In the genomic region with DNA sequence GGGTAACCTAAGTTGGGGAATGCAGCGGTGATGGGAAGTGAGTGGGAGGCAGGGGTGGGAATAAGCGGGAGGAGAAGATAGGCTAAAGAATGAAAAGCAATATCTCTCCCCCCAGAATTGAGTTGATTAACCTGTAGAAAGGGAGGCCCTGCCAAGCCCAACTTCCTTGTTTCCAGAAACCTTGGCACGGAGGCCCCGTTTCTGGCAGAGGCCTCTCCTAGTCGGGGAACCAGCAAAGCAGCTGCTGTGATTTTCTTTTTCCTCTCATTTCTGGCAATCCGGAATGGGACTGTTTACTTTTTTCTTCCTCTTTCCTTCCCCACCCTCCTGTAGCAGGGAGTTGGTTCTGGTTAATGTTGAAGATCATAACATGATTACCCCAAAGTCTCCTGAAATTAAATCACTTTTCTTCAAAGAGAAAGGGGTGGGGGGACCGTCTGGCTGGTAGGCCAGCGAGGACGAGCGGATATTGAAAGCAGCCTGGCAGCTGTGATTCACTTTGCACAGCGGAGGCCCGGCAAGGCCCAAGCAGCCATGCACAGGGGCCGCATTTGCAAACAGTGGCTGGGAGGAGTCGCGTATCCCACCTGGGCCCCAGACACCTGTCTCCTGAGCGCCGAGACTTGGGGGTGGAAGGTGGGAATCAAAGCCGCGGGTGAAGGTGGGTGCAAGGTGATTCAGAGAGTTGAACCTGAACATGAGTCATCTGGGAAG, we compare ENCODE assay signal across 14 cellular contexts. TPM values are rescaled to one million over a fixed set of nuclear protein-coding genes. Genes with fewer than 3 reads are reported as not detected.
DNase-seq lines count a peak whose midpoint lies in the region; TF ChIP-seq lines count a peak whose summit lies in the region.
"Had no signal": no experiment of that assay in that cellular context is flagged by ENCODE, and none has a peak within 500 bp of the region (broad histone marks: within the 10 kb centered on the region; RNA-seq: fewer than 3 reads in every experiment).

No MANE protein-coding gene starts in this region.

- H3K14ac ChIP-seq in mesenchymal stem cell (ENCODE audit: low read length in 2 of 2): no peak overlapping the region

- H2AFZ ChIP-seq in mesenchymal stem cell (ENCODE audit: low read depth, low read length) (no peak overlapping the region), OCI-LY7 (ENCODE audit: low read length) (no peak overlapping the region)
- H2AFZ ChIP-seq: hepatocyte had no signal

- CTCF ChIA-PET in OCI-LY7 (lab: Charles Lee; ENCODE audit: unreplicated experiment): no interaction called here

- H3K4ac ChIP-seq in mesenchymal stem cell (ENCODE audit: low read depth in 1 of 2, low read length in 2 of 2): no peak overlapping the region

- peak overlapping the region; percentile 75 for H3K9ac ChIP-seq in mesenchymal stem cell (ENCODE audit: low read length)
- H3K9ac ChIP-seq in subcutaneous abdominal adipose tissue (ENCODE audit: low read length in 5 of 5): peak overlapping the region in 1 of 5 donors; percentile 28

- intact Hi-C loops in esophagus squamous epithelium (cut with DNase I) (no loop called here), OCI-LY7 (cut with micrococcal nuclease; ENCODE audit: unreplicated experiment) (no loop called here)

- no peaks in the 10 kb centered on the region for H4K20me1 ChIP-seq in OCI-LY7 (ENCODE audit: insufficient read depth, low read length)

- POLR2A ChIA-PET in OCI-LY7 (lab: Charles Lee): no interaction called here

- TF ChIP-seq POLR2A in esophagus squamous epithelium (IDR thresholded peaks at IDR 0.05): no peak

- no peaks in the 10 kb centered on the region for H3K79me2 ChIP-seq in OCI-LY7 (ENCODE audit: insufficient read depth, low read depth, low read length)
- H3K79me2 ChIP-seq: hepatocyte had no signal

- H3K9me3 ChIP-seq in esophagus squamous epithelium (no peaks in the 10 kb centered on the region), mesenchymal stem cell (ENCODE audit: control insufficient read depth, low read length) (no peaks in the 10 kb centered on the region), subcutaneous abdominal adipose tissue (ENCODE audit: control insufficient read depth in 5 of 5, low read length in 5 of 5) (no peaks in the 10 kb centered on the region), OCI-LY7 (ENCODE audit: low read length) (no peaks in the 10 kb centered on the region)
- H3K9me3 ChIP-seq: spleen had no signal

- H3K4me2 ChIP-seq in mesenchymal stem cell (ENCODE audit: low read length, poor library complexity, severe bottlenecking) (no peak overlapping the region), OCI-LY7 (ENCODE audit: low read length) (no peak overlapping the region)
- H3K4me2 ChIP-seq: hepatocyte had no signal

- WGBS in esophagus squamous epithelium, 2 donors: 28 to 37% methylated on average over 16 to 19 of the region's 19 CpGs
- 88% methylated on average over 17 of the region's 19 CpGs for WGBS in mesenchymal stem cell

- no peaks in the 10 kb centered on the region for H3K36me3 ChIP-seq in esophagus squamous epithelium
- no peaks in the 10 kb centered on the region for H3K36me3 ChIP-seq in mesenchymal stem cell (ENCODE audit: control insufficient read depth in 1 of 2, insufficient read depth in 2 of 2, low read depth in 1 of 2, low read length in 2 of 2)
- H3K36me3 ChIP-seq in subcutaneous abdominal adipose tissue (ENCODE audit: control insufficient read depth in 5 of 5, insufficient read depth in 5 of 5, low read length in 5 of 5): no peaks in the 10 kb centered on the region
- H3K36me3 ChIP-seq in OCI-LY7 (ENCODE audit: insufficient read depth, low read length): no peaks in the 10 kb centered on the region
- H3K36me3 ChIP-seq: spleen had no signal

- no peak overlapping the region for H2BK5ac ChIP-seq in mesenchymal stem cell (ENCODE audit: low read depth, low read length, poor library complexity, severe bottlenecking)

- H4K8ac ChIP-seq in mesenchymal stem cell (ENCODE audit: low read length): no peak overlapping the region

- H3K9me2 ChIP-seq in OCI-LY7 (ENCODE audit: insufficient read depth, low read length): no peaks in the 10 kb centered on the region

- H3K27me3 ChIP-seq in esophagus squamous epithelium: no peaks in the 10 kb centered on the region
- peaks cover 9 to 26% of the 10 kb centered on the region in 2 experiments for H3K27me3 ChIP-seq in mesenchymal stem cell (ENCODE audit: control insufficient read depth in 1 of 2, insufficient read depth in 1 of 2, low read length in 2 of 2)
- H3K27me3 ChIP-seq in subcutaneous abdominal adipose tissue (ENCODE audit: control insufficient read depth in 5 of 5, insufficient read depth in 4 of 5, low read length in 5 of 5): peaks cover 0 to 4% (median 0%) of the 10 kb centered on the region in 5 donors
- H3K27me3 ChIP-seq: hepatocyte had no signal

- no peak overlapping the region for H2BK12ac ChIP-seq in mesenchymal stem cell (ENCODE audit: low read length in 2 of 2)

- H3K4me3 ChIP-seq in LNCaP clone FGC (ENCODE audit: low read depth, low read length): no peak overlapping the region
- peak overlapping the region in 3 of 4 donors; percentile 4 to 42 (median 18) for H3K4me3 ChIP-seq in esophagus squamous epithelium
- no peak overlapping the region for H3K4me3 ChIP-seq in mesenchymal stem cell (ENCODE audit: insufficient read depth in 1 of 2, low read depth in 1 of 2, low read length in 2 of 2)
- peak overlapping the region in 3 of 5 donors; percentile 19 to 34 (median 22) for H3K4me3 ChIP-seq in subcutaneous abdominal adipose tissue (ENCODE audit: low read depth in 1 of 5, low read length in 5 of 5)
- no peak overlapping the region for H3K4me3 ChIP-seq in OCI-LY7 (ENCODE audit: low read depth, low read length, poor library complexity, severe bottlenecking)
- H3K4me3 ChIP-seq: hepatocyte, spleen had no signal

- no TSS peak for BruUV-seq in OCI-LY7 (replicated peaks; lab: Mats Ljungman, UMichigan)

- H3K27ac ChIP-seq in esophagus squamous epithelium: peak overlapping the region; percentile 81 to 92 (median 90)
- H3K27ac ChIP-seq in mesenchymal stem cell (ENCODE audit: low read length, poor library complexity, severe bottlenecking): no peak overlapping the region
- H3K27ac ChIP-seq in subcutaneous abdominal adipose tissue (ENCODE audit: low read depth, low read length): peak overlapping the region; percentile 46
- no peak overlapping the region for H3K27ac ChIP-seq in OCI-LY7 (ENCODE audit: low read depth, low read length, poor library complexity, severe bottlenecking)
- H3K27ac ChIP-seq: hepatocyte, spleen had no signal

- H3K79me1 ChIP-seq in mesenchymal stem cell (replicated peaks; ENCODE audit: low read length, poor library complexity, severe bottlenecking): no peaks in the 10 kb centered on the region

- H2BK15ac ChIP-seq in mesenchymal stem cell (ENCODE audit: low read depth, poor library complexity, severe bottlenecking): no peak overlapping the region

- DNase-seq in LNCaP clone FGC (ENCODE audit: low read depth) (peak; percentile 10), esophagus squamous epithelium (lab: John Stamatoyannopoulos, UW) (no peak), mesenchymal stem cell (no peak), NCI-H2081 treated with DMSO at 0.1 percent for 48 hours (lab: John Stamatoyannopoulos, UW) (no peak), COLO668 (lab: John Stamatoyannopoulos, UW; ENCODE audit: unreplicated experiment) (no peak), OCI-LY7 (ENCODE audit: low spot score) (no peak), epidermal melanocyte (ENCODE audit: insufficient read length, low spot score) (no peak)
- DNase-seq: activated T-cell treated with anti-CD3 and anti-CD28 coated beads for 4 hours, EL, Karpas-422, NCI-H2029, spleen had no signal

- H3K23ac ChIP-seq in mesenchymal stem cell (ENCODE audit: low read length in 2 of 2): no peak overlapping the region

- H3K18ac ChIP-seq in mesenchymal stem cell (ENCODE audit: low read depth in 1 of 2, low read length in 2 of 2): no peak overlapping the region

- no peak overlapping the region for H4K91ac ChIP-seq in mesenchymal stem cell (ENCODE audit: low read length)

- no peak for TF ChIP-seq CTCF in LNCaP clone FGC (IDR thresholded peaks at IDR 0.05; ENCODE audit: control insufficient read depth, extremely low read depth, insufficient read depth)
- no peak for TF ChIP-seq CTCF in esophagus squamous epithelium (IDR thresholded peaks at IDR 0.05)
- TF ChIP-seq CTCF in OCI-LY7 (conservative IDR thresholded peaks at IDR 0.05; ENCODE audit: low read length): no peak

- peaks cover 29 to 71% (median 44%) of the 10 kb centered on the region in 3 donors for H3K4me1 ChIP-seq in esophagus squamous epithelium
- peaks cover 2% of the 10 kb centered on the region for H3K4me1 ChIP-seq in mesenchymal stem cell (ENCODE audit: control insufficient read depth, insufficient read depth, low read depth, low read length)
- peaks cover 6 to 19% (median 15%) of the 10 kb centered on the region in 5 donors for H3K4me1 ChIP-seq in subcutaneous abdominal adipose tissue (ENCODE audit: control insufficient read depth in 5 of 5, insufficient read depth in 5 of 5, low read length in 5 of 5)
- no peaks in the 10 kb centered on the region for H3K4me1 ChIP-seq in OCI-LY7 (ENCODE audit: insufficient read depth, low read length, poor library complexity, severe bottlenecking)
- H3K4me1 ChIP-seq: spleen had no signal

- H2BK120ac ChIP-seq in mesenchymal stem cell (ENCODE audit: low read depth, low read length): no peak overlapping the region

- no peak overlapping the region for H2AK5ac ChIP-seq in mesenchymal stem cell (ENCODE audit: low read length, severe bottlenecking)

RNA-seq across cellular contexts. Expression of a gene that starts 51.5 kb away (rescaled TPM):
- 10 to 100 TPM in 3 of 4 donors, 1 to 10 TPM in 1; 9.8 to 33.6 (median 17.6) TPM for total RNA-seq in esophagus squamous epithelium
- 0.14 TPM for polyA plus RNA-seq in mesenchymal stem cell (2013, experiment 1 of 2)
- 0.19 TPM for polyA plus RNA-seq in mesenchymal stem cell (2013, experiment 2 of 2)
- 0.05 TPM in 1 of 2 replicates, not detected in the other for total RNA-seq in OCI-LY7 (2014; rRNA removed; shearing (Covaris generic))
- total RNA-seq in OCI-LY7 (2022): not detected in 2 replicates

Comparison
In these comparisons a context has a peak if more than half of its experiments do, and no peak if none do; other contexts are left out.
1. H3K4me3 ChIP-seq: peak in esophagus squamous epithelium (3 of 4) and subcutaneous abdominal adipose tissue (3 of 5); none in LNCaP clone FGC (single experiment), mesenchymal stem cell (0 of 2) and OCI-LY7 (single experiment).
2. H3K27ac ChIP-seq: peak in esophagus squamous epithelium (4 of 4) and subcutaneous abdominal adipose tissue (single experiment); none in mesenchymal stem cell (single experiment) and OCI-LY7 (single experiment).
3. RNA of a gene that starts 51.5 kb away (total RNA-seq): 9.8 to 33.6 TPM in esophagus squamous epithelium; 0.05 TPM in OCI-LY7; every median in the first group is over 10 times any median in the second.